In genomic region chr6:43722920-43723565, GRCh38 we compare ENCODE assay signal across 1 cellular context.
TF ChIP-seq lines count a peak whose summit lies in the region.

No MANE protein-coding gene starts in this region.

TF ChIP-seq in IMR-90, 13 proteins besides CTCF, POLR2A, EP300 and RAD21:
- no peak for TF ChIP-seq NFE2L2 (IDR thresholded peaks at IDR 0.05; ENCODE audit: low read depth, low read length)
- peak; percentile 76 for TF ChIP-seq USF2 (IDR thresholded peaks at IDR 0.05; ENCODE audit: low read depth, low read length)
TF ChIP-seq in IMR-90: peak in this region for 1.
